8 cellular contexts compared by ENCODE assay signal in genomic region chr5:143051244-143052058, GRCh38.
A peak's percentile ranks its signal among the peaks of the same experiment; 100 is the strongest.
DNase-seq lines count a peak whose midpoint lies in the region; ATAC-seq and TF ChIP-seq lines count a peak whose summit lies in the region.

No MANE protein-coding gene starts in this region.

- H3K27ac Mint-ChIP-seq in endothelial cell (ENCODE audit: unreplicated experiment) = no peak overlapping the region
- no peak overlapping the region for H3K27ac Mint-ChIP-seq in glutamatergic neuron (ENCODE audit: unreplicated experiment)

- no peak for TF ChIP-seq CTCF in A673 (conservative IDR thresholded peaks at IDR 0.05; ENCODE audit: low read depth, low read length)
- TF ChIP-seq CTCF in endothelial cell (IDR thresholded peaks at IDR 0.05; ENCODE audit: unreplicated experiment) = no peak
- no peak for TF ChIP-seq CTCF in glutamatergic neuron (IDR thresholded peaks at IDR 0.05; ENCODE audit: partially characterized antibody, unreplicated experiment)

- H3K14ac ChIP-seq in neuronal stem cell (ENCODE audit: low read length) = no peak overlapping the region

- H2BK15ac ChIP-seq in neuronal stem cell (ENCODE audit: low read length) = no peak overlapping the region

- H3K4me1 Mint-ChIP-seq in endothelial cell (ENCODE audit: unreplicated experiment) (peaks cover 3% of the 10 kb centered on the region), glutamatergic neuron (ENCODE audit: low read depth, unreplicated experiment) (peaks cover 3% of the 10 kb centered on the region)

- H2BK12ac ChIP-seq in neuronal stem cell (ENCODE audit: low read length) = no peak overlapping the region

- no peak overlapping the region for H4K91ac ChIP-seq in neuronal stem cell (ENCODE audit: low read depth, low read length, poor library complexity)

- WGBS in neuronal stem cell (ENCODE audit: extremely low coverage in 2 of 2, insufficient read length in 2 of 2, insufficient replicate concordance in 1 of 2), 2 donors = no CpG with 5 or more reads among the region's 7 CpGs

- H3K4me3 ChIP-seq in A673 (ENCODE audit: low read depth, low read length, poor library complexity, severe bottlenecking) (no peak overlapping the region), neuronal stem cell (ENCODE audit: low read length in 2 of 2) (no peak overlapping the region)

- H3K36me3 ChIP-seq in A673 (ENCODE audit: insufficient read depth, low read length, poor library complexity, severe bottlenecking) (no peaks in the 10 kb centered on the region), neuronal stem cell (replicated peaks in 1 of 2; ENCODE audit: control insufficient read depth in 2 of 2, insufficient read depth in 2 of 2, low read length in 2 of 2) (no peaks in the 10 kb centered on the region)

- H3K36me3 Mint-ChIP-seq in endothelial cell (ENCODE audit: low read depth, unreplicated experiment) (peaks cover 8% of the 10 kb centered on the region), glutamatergic neuron (ENCODE audit: unreplicated experiment) (no peaks in the 10 kb centered on the region)

- no peak overlapping the region for H3K9ac ChIP-seq in neuronal stem cell (ENCODE audit: low read depth, low read length, poor library complexity)

- no peak overlapping the region for H2AK5ac ChIP-seq in neuronal stem cell (ENCODE audit: low read depth, low read length)

- H2BK5ac ChIP-seq in neuronal stem cell (ENCODE audit: low read length) = no peak overlapping the region

- no peak overlapping the region for H3K23ac ChIP-seq in neuronal stem cell (ENCODE audit: low read depth, low read length, poor library complexity)

- H2AFZ ChIP-seq in neuronal stem cell (ENCODE audit: low read length) = peak overlapping the region; percentile 42

- H3K27me3 ChIP-seq in A673 (replicated peaks; ENCODE audit: insufficient read depth, low read depth, low read length, poor library complexity) = no peaks in the 10 kb centered on the region
- H3K27me3 ChIP-seq in neuronal stem cell (ENCODE audit: control insufficient read depth in 3 of 3, insufficient read depth in 3 of 3, low read depth in 1 of 3, low read length in 3 of 3) = no peaks in the 10 kb centered on the region

- no peak overlapping the region for H2BK120ac ChIP-seq in neuronal stem cell (ENCODE audit: low read depth, low read length)

- H3K79me1 ChIP-seq in neuronal stem cell (ENCODE audit: low read depth, low read length) = no peaks in the 10 kb centered on the region

- no peak overlapping the region for H3K4ac ChIP-seq in neuronal stem cell (ENCODE audit: low read length)

- H3K4me2 ChIP-seq in neuronal stem cell (ENCODE audit: insufficient read depth, low read length, poor library complexity, severe bottlenecking) = no peak overlapping the region

- CTCF ChIA-PET in A673 (lab: Charles Lee) = no interaction called here
- CTCF ChIA-PET in HEK293T (lab: Yijun Ruan, JAX) = no interaction called here

- intact Hi-C loops in A673 (cut with micrococcal nuclease; ENCODE audit: unreplicated experiment) = no loop called here

- H3K4me1 ChIP-seq in A673 (ENCODE audit: insufficient read depth, low read length, poor library complexity, severe bottlenecking) = peaks cover 43% of the 10 kb centered on the region
- peaks cover 2 to 7% of the 10 kb centered on the region in 2 donors for H3K4me1 ChIP-seq in neuronal stem cell (ENCODE audit: control insufficient read depth in 2 of 2, insufficient read depth in 1 of 2, low read depth in 1 of 2, low read length in 2 of 2)

- H3K9me3 ChIP-seq in A673 (ENCODE audit: low read depth, low read length, poor library complexity, severe bottlenecking) = no peaks in the 10 kb centered on the region
- H3K9me3 ChIP-seq in neuronal stem cell (replicated peaks in 1 of 2; ENCODE audit: control insufficient read depth in 2 of 2, insufficient read depth in 1 of 2, low read depth in 1 of 2, low read length in 2 of 2) = no peaks in the 10 kb centered on the region

- H3K27ac ChIP-seq in A673 (ENCODE audit: low read depth, low read length, poor library complexity, severe bottlenecking) (peak overlapping the region; percentile 64), neuronal stem cell (replicated peaks; ENCODE audit: low read length) (no peak overlapping the region)

- DNase-seq in A673 (ENCODE audit: low spot score) = peak; percentile 90
- DNase-seq in HEK293T (ENCODE audit: extremely low spot score) = peak; percentile 34
- peak; percentile 71 for DNase-seq in NCI-H526 treated with DMSO at 0.1 percent for 48 hours (lab: John Stamatoyannopoulos, UW)
- peak; percentile 93 for DNase-seq in dedifferentiated amniotic fluid mesenchymal stem cell (ENCODE audit: extremely low spot score)
- no peak for DNase-seq in neuronal stem cell (ENCODE audit: low spot score)
- no peak for DNase-seq in endothelial cell (ENCODE audit: low spot score)
- DNase-seq in glutamatergic neuron = no peak

- no TSS peak for BruUV-seq in A673 (replicated peaks; lab: Mats Ljungman, UMichigan)

- H4K8ac ChIP-seq in neuronal stem cell (ENCODE audit: low read depth, low read length) = no peak overlapping the region

- H3K4me3 Mint-ChIP-seq in endothelial cell (ENCODE audit: unreplicated experiment) = no peak overlapping the region
- no peak overlapping the region for H3K4me3 Mint-ChIP-seq in glutamatergic neuron (ENCODE audit: unreplicated experiment)

- no peak for ATAC-seq in HG03039 (IDR thresholded peaks at IDR 0.05; ENCODE audit: unreplicated experiment)

- POLR2A ChIA-PET in A673 (lab: Charles Lee; ENCODE audit: low non-redundant PET) (no interaction called here), HEK293T (lab: Yijun Ruan, JAX) (no interaction called here)

- H3K27me3 Mint-ChIP-seq in endothelial cell (ENCODE audit: unreplicated experiment) = peaks cover 2% of the 10 kb centered on the region
- no peaks in the 10 kb centered on the region for H3K27me3 Mint-ChIP-seq in glutamatergic neuron (ENCODE audit: unreplicated experiment)

- H3K18ac ChIP-seq in neuronal stem cell (ENCODE audit: low read length) = no peak overlapping the region

- H3K9me3 Mint-ChIP-seq in endothelial cell (ENCODE audit: unreplicated experiment) (no peaks in the 10 kb centered on the region), glutamatergic neuron (ENCODE audit: unreplicated experiment) (no peaks in the 10 kb centered on the region)

TF ChIP-seq in HEK293T, 16 proteins besides CTCF, POLR2A, EP300 and RAD21:
- no peak for TF ChIP-seq BHLHE40 (IDR thresholded peaks at IDR 0.05; ENCODE audit: borderline replicate concordance)
- TF ChIP-seq TARDBP (IDR thresholded peaks at IDR 0.05) = no peak
- no peak for TF ChIP-seq ELF4 (IDR thresholded peaks at IDR 0.05)
- no peak for TF ChIP-seq PKNOX1 (IDR thresholded peaks at IDR 0.05)
- peak; percentile 56 for TF ChIP-seq L3MBTL2 (conservative IDR thresholded peaks at IDR 0.05)
- TF ChIP-seq ARNT (IDR thresholded peaks at IDR 0.05) = no peak
- no peak for TF ChIP-seq ZNF384 (IDR thresholded peaks at IDR 0.05)
- TF ChIP-seq SP1 (IDR thresholded peaks at IDR 0.05) = no peak

Comparison
In these comparisons a context has a peak if more than half of its experiments do, and no peak if none do; other contexts are left out.
1. DNase-seq: peak in A673 (single experiment), HEK293T (single experiment), NCI-H526 treated with DMSO at 0.1 percent for 48 hours (single experiment) and dedifferentiated amniotic fluid mesenchymal stem cell (single experiment); none in neuronal stem cell (single experiment), endothelial cell (single experiment) and glutamatergic neuron (single experiment).